Comparison of ENCODE assay signal across 8 cellular contexts in the genomic region with DNA sequence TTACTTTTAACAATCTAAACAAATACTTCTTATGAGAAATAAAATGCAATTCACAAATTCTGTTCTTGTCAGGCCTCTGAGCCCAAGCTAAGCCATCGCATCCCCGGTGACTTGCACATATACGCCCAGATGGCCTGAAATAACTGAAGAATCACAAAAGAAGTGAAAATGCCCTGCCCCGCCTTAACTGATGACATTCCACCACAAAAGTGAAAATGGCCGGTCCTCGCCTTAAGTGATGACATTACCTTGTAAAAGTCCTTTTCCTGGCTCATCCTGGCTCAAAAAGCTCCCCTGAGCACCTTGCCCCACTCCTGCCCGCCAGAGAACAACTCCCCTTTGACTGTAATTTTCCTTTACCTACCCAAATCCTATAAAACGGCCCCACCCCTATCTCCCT. TPM values are rescaled to one million over a fixed set of nuclear protein-coding genes. Genes with fewer than 3 reads are reported as not detected.
DNase-seq lines count a peak whose midpoint lies in the region; ATAC-seq and TF ChIP-seq lines count a peak whose summit lies in the region.
"Not testable (repeated sequence)": the region's sequence is repeated elsewhere in the genome, so short reads cannot be mapped to it uniquely, and the experiment has no call there.

No MANE protein-coding gene starts in this region.

- H3K4me1 Mint-ChIP-seq in activated CD8-positive, alpha-beta T cell treated with anti-CD3 and anti-CD28 coated beads, Interleukin-2, amount 10 ng/mL, durations not matched to agents 7 days and 5 days (ENCODE audit: low read depth) = peaks cover 23% of the 10 kb centered on the region

- CTCF ChIA-PET in activated CD8-positive, alpha-beta T cell treated with anti-CD3 and anti-CD28 coated beads, Interleukin-2, amount 10 ng/mL, durations not matched to agents 7 days and 5 days (lab: Charles Lee) = interaction anchor here (1.5 to 4.0 kb wide), 6 partner anchors 8 to 460 kb away, joined by 4 to 38 read pairs (median 12); a partner anchor contains a TSS

- DNase-seq in AML-193 (lab: John Stamatoyannopoulos, UW) (peak; percentile 19 to 61), OCI-M1 (lab: John Stamatoyannopoulos, UW) (peak; percentile 65), cerebellar cortex (ENCODE audit: low spot score) (peak; percentile 5), spleen (peak; percentile 68)
- not testable (repeated sequence) for DNase-seq in H7, heart right ventricle
- DNase-seq in activated CD8-positive, alpha-beta T cell treated with anti-CD3 and anti-CD28 coated beads, Interleukin-2, amount 10 ng/mL, durations not matched to agents 7 days and 5 days = peak; percentile 34

- intact Hi-C loops in heart right ventricle (cut with DNase I) (loop anchor here (5.0 to 10.0 kb wide), 8 partner anchors 344 to 626 kb away; a partner anchor contains a TSS), spleen (cut with DNase I; ENCODE audit: low total_unique reads) (loop anchor here (5.0 kb wide), 1 partner anchor 349 kb away; no protein-coding TSS in a partner anchor)

- H3K4me1 ChIP-seq in heart right ventricle (peaks cover 0 to 17% (median 9%) of the 10 kb centered on the region in 9 donors), spleen (peaks cover 0 to 33% (median 17%) of the 10 kb centered on the region in 6 donors)
- H3K4me1 ChIP-seq in mucosa of stomach (ENCODE audit: control insufficient read depth, insufficient read depth, low read length) = not testable (repeated sequence)

- WGBS in heart right ventricle, 2 donors = 17 to 21% methylated on average over 8 of the region's 8 CpGs
- 7 to 12% (median 9%) methylated on average over 8 of the region's 8 CpGs for WGBS in spleen, 5 donors

- H3K4me3 ChIP-seq in H7 (ENCODE audit: insufficient read depth, low read depth, low read length) (peak overlapping the region; percentile 84), heart right ventricle (peak overlapping the region in 9 of 10 donors; percentile 71 to 90 (median 80)), mucosa of stomach (ENCODE audit: low read length) (peak overlapping the region; percentile 91), spleen (peak overlapping the region; percentile 59 to 86 (median 73))

- not testable (repeated sequence) for H3K9me3 ChIP-seq in heart right ventricle; mucosa of stomach (ENCODE audit: control insufficient read depth, low read length); spleen

- not testable (repeated sequence) for H3K27me3 ChIP-seq in H7 (ENCODE audit: control insufficient read depth, insufficient read depth, low read length); heart right ventricle; mucosa of stomach (ENCODE audit: control insufficient read depth, insufficient read depth, low read length); spleen (replicated peaks in 1 of 7)

- not testable (repeated sequence) for H3K27me3 Mint-ChIP-seq in activated CD8-positive, alpha-beta T cell treated with anti-CD3 and anti-CD28 coated beads, Interleukin-2, amount 10 ng/mL, durations not matched to agents 7 days and 5 days (ENCODE audit: low read depth)

- peak overlapping the region; percentile 94 for H3K9ac ChIP-seq in mucosa of stomach (ENCODE audit: low read length)

- not testable (repeated sequence) for H3K36me3 ChIP-seq in H7 (replicated peaks; ENCODE audit: control insufficient read depth, insufficient read depth, low read length); mucosa of stomach (ENCODE audit: control insufficient read depth, insufficient read depth, low read length)
- H3K36me3 ChIP-seq in heart right ventricle = peaks cover 0 to 32% (median 0%) of the 10 kb centered on the region in 9 donors
- peaks cover 0 to 26% (median 3%) of the 10 kb centered on the region in 6 donors for H3K36me3 ChIP-seq in spleen

- H3K36me3 Mint-ChIP-seq in activated CD8-positive, alpha-beta T cell treated with anti-CD3 and anti-CD28 coated beads, Interleukin-2, amount 10 ng/mL, durations not matched to agents 7 days and 5 days (ENCODE audit: low read depth) = not testable (repeated sequence)

- H3K4me3 Mint-ChIP-seq in activated CD8-positive, alpha-beta T cell treated with anti-CD3 and anti-CD28 coated beads, Interleukin-2, amount 10 ng/mL, durations not matched to agents 7 days and 5 days = peak overlapping the region; percentile 85

- not testable (repeated sequence) for H3K9me3 Mint-ChIP-seq in activated CD8-positive, alpha-beta T cell treated with anti-CD3 and anti-CD28 coated beads, Interleukin-2, amount 10 ng/mL, durations not matched to agents 7 days and 5 days (ENCODE audit: insufficient read depth)

- ATAC-seq in activated CD8-positive, alpha-beta T cell treated with anti-CD3 and anti-CD28 coated beads, Interleukin-2, amount 10 ng/mL, durations not matched to agents 7 days and 5 days; heart right ventricle: not testable (repeated sequence)

- POLR2A ChIA-PET in activated CD8-positive, alpha-beta T cell treated with anti-CD3 and anti-CD28 coated beads, Interleukin-2, amount 10 ng/mL, durations not matched to agents 7 days and 5 days (lab: Charles Lee) = not testable (repeated sequence)

- peak overlapping the region; percentile 94 for H3K27ac Mint-ChIP-seq in activated CD8-positive, alpha-beta T cell treated with anti-CD3 and anti-CD28 coated beads, Interleukin-2, amount 10 ng/mL, durations not matched to agents 7 days and 5 days

- not testable (repeated sequence) for TF ChIP-seq CTCF in heart right ventricle (IDR thresholded peaks at IDR 0.05); spleen (IDR thresholded peaks at IDR 0.05 in 8 of 11, conservative IDR thresholded peaks at IDR 0.05 in 3 of 11)

- H3K27ac ChIP-seq in heart right ventricle = peak overlapping the region in 8 of 10 donors; percentile 86 to 98 (median 95)
- H3K27ac ChIP-seq in spleen = peak overlapping the region; percentile 93 to 99 (median 96)

- TF ChIP-seq POLR2A in spleen (IDR thresholded peaks at IDR 0.05) = not testable (repeated sequence)

RNA-seq across cellular contexts. Expression of a gene that starts 1.2 kb away (rescaled TPM):
- 53.1 and 64.9 TPM in 2 replicates for total RNA-seq in H7 (2014; rRNA removed; shearing (Covaris generic))
- 10 to 100 TPM; 15.6 to 21.4 TPM for total RNA-seq in activated CD8-positive, alpha-beta T cell treated with anti-CD3 and anti-CD28 coated beads, Interleukin-2, amount 10 ng/mL, durations not matched to agents 7 days and 5 days
- total RNA-seq in heart right ventricle = 10 to 100 TPM; 21.4 to 44.9 (median 34.6) TPM
- 10 to 100 TPM in 1 of 2 donors, 1 to 10 TPM in 1; 7.9 to 22.1 TPM for polyA plus RNA-seq in heart right ventricle
- total RNA-seq in spleen = 10 to 100 TPM; 33.0 to 54.0 (median 37.2) TPM
- polyA plus RNA-seq in spleen = 10 to 100 TPM; 11.0 to 15.9 (median 11.3) TPM
